ENCODE assay signal across 21 cellular contexts in genomic region chr3:66957357-66957756, GRCh38.
"Had no signal": no experiment of that assay in that cellular context is flagged by ENCODE, and none has a peak within 500 bp of the region (broad histone marks: within the 10 kb centered on the region; RNA-seq: fewer than 3 reads in every experiment).

No MANE protein-coding gene starts in this region.

- FAIRE-seq: frontal cortex, kidney had no signal

- ATAC-seq: left lobe of liver; natural killer cell treated with Interleukin-12 subunit alpha and Interleukin-12 subunit beta and Interleukin-15 and Interleukin-18, amount 100 ng/mL, for 72 hours; stimulated activated naive B cell treated with anti-CD40 and anti-IgM and Interleukin-4, amounts not matched to agents 10 μg/mL and 1 μg/mL and 100 μg/mL, for 72 hours; upper lobe of right lung had no signal

- H3K27ac ChIP-seq: colonic mucosa, epithelial cell of prostate, esophagus muscularis mucosa, parathyroid adenoma, right atrium auricular region, sigmoid colon, spleen, thoracic aorta, tibial nerve, upper lobe of right lung, uterus had no signal

- H3K9me3 ChIP-seq: colonic mucosa, esophagus muscularis mucosa, right atrium auricular region, sigmoid colon, spleen, thoracic aorta, tibial nerve, upper lobe of right lung, uterus had no signal

- H3K9ac ChIP-seq: parathyroid adenoma had no signal

- H3K4me1 ChIP-seq: colonic mucosa, esophagus muscularis mucosa, parathyroid adenoma, right atrium auricular region, sigmoid colon, spleen, tibial nerve, upper lobe of right lung, uterus had no signal

- H2AFZ ChIP-seq: parathyroid adenoma had no signal

- H3K27me3 ChIP-seq: colonic mucosa, esophagus muscularis mucosa, sigmoid colon, spleen, tibial nerve, uterus had no signal

- DNase-seq: colonic mucosa; effector CD8-positive, alpha-beta T cell; endodermal cell; kidney; naive B cell; sigmoid colon; spleen; stimulated activated CD4-positive, alpha-beta T cell treated with anti-CD3 and anti-CD28 coated beads, Interleukin-2, amount 100 ng/mL, for 48 hours; stimulated activated naive B cell treated with anti-CD40 and anti-IgM and Interleukin-4, amounts not matched to agents 10 μg/mL and 1 μg/mL and 100 μg/mL, for 72 hours; upper lobe of right lung; uterus had no signal

- H3K36me3 ChIP-seq: colonic mucosa, esophagus muscularis mucosa, right atrium auricular region, sigmoid colon, spleen, thoracic aorta, tibial nerve, upper lobe of right lung, uterus had no signal

- H3K79me2 ChIP-seq: parathyroid adenoma had no signal

- H3K4me3 ChIP-seq: colonic mucosa, esophagus muscularis mucosa, lung, right atrium auricular region, sigmoid colon, spleen, thoracic aorta, tibial nerve, upper lobe of right lung, uterus had no signal
